Comparison of ENCODE assay signal across 19 cellular contexts in the genomic region with DNA sequence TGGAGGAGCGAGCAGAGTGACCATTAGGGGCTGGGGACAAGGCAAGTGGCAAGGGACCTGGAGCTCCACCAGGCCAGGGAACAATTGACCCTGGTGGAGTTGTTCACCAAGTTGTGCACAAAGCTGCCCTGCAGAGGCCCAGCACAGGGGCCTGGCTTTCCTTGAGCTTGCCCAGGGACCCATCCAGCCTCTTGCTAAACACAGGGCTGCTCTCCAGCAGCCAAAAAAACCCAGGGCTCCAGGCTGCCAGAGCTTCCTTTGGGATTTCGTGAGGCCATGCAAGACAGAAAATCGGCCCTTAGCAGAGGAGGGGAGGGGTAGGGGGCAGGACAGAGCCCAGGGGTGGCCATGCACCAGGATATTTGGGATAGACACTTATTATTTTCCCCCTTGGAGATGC. TPM values are rescaled to one million over a fixed set of nuclear protein-coding genes. Genes with fewer than 3 reads are reported as not detected.
DNase-seq lines count a peak whose midpoint lies in the region; ATAC-seq and TF ChIP-seq lines count a peak whose summit lies in the region.
"Had no signal": no experiment of that assay in that cellular context is flagged by ENCODE, and none has a peak within 500 bp of the region (broad histone marks: within the 10 kb centered on the region; RNA-seq: fewer than 3 reads in every experiment).

No MANE protein-coding gene starts in this region.

- no peaks in the 10 kb centered on the region for H3K27me3 Mint-ChIP-seq in endodermal cell (ENCODE audit: insufficient read depth)
- H3K27me3 Mint-ChIP-seq: activated CD4-positive, alpha-beta T cell treated with anti-CD3 and anti-CD28 coated beads for 36 hours; activated naive CD4-positive, alpha-beta T cell treated with anti-CD3 and anti-CD28 coated beads, Interleukin-2, amount 50 U/mL, for 24 hours; naive B cell had no signal

- 60% methylated on average over 3 of the region's 3 CpGs for WGBS in GM23248 (ENCODE audit: low coverage in 1 of 2, low lambda C conversion rate in 2 of 2, missing lambda C conversion rate in 2 of 2), 2 experiments
- 83 to 93% methylated on average over 3 of the region's 3 CpGs for WGBS in endodermal cell (ENCODE audit: insufficient coverage in 1 of 2, insufficient read length in 1 of 2), 2 experiments

- H3K27me3 ChIP-seq in GM23248 (replicated peaks; ENCODE audit: insufficient read depth) (no peaks in the 10 kb centered on the region), WERI-Rb-1 (ENCODE audit: insufficient read depth, low read depth, severe bottlenecking) (no peaks in the 10 kb centered on the region), endodermal cell (ENCODE audit: control insufficient read depth, insufficient read depth, low read length, poor library complexity, severe bottlenecking) (no peaks in the 10 kb centered on the region), skeletal muscle satellite cell (ENCODE audit: control insufficient read depth, insufficient read depth, low read length) (no peaks in the 10 kb centered on the region)
- H3K27me3 ChIP-seq: heart right ventricle had no signal

- no peak overlapping the region for H3K9ac ChIP-seq in GM23248
- H3K9ac ChIP-seq in endodermal cell (ENCODE audit: extremely low read depth, low read length, poor library complexity, severe bottlenecking): no peak overlapping the region
- H3K9ac ChIP-seq in skeletal muscle satellite cell (ENCODE audit: low read depth, low read length): no peak overlapping the region

- H4K20me1 ChIP-seq in GM23248 (ENCODE audit: insufficient read depth): no peaks in the 10 kb centered on the region

- peaks cover 35% of the 10 kb centered on the region for H3K4me1 Mint-ChIP-seq in endodermal cell

- no peak overlapping the region for H3K4me3 Mint-ChIP-seq in endodermal cell
- H3K4me3 Mint-ChIP-seq: activated CD4-positive, alpha-beta T cell treated with anti-CD3 and anti-CD28 coated beads for 36 hours; naive B cell had no signal

- no peaks in the 10 kb centered on the region for H3K79me2 ChIP-seq in GM23248 (ENCODE audit: insufficient read depth)

- H3K27ac ChIP-seq in GM23248 (no peak overlapping the region), WERI-Rb-1 (peak overlapping the region; percentile 69), endodermal cell (ENCODE audit: low read depth, low read length) (peak overlapping the region; percentile 71)
- H3K27ac ChIP-seq: SK-N-MC had no signal

- in situ Hi-C loops in GM23248 (cut with MboI): no loop called here

- no peaks in the 10 kb centered on the region for H3K36me3 ChIP-seq in GM23248 (ENCODE audit: low read depth)
- H3K36me3 ChIP-seq in WERI-Rb-1: peaks cover 55% of the 10 kb centered on the region
- no peaks in the 10 kb centered on the region for H3K36me3 ChIP-seq in endodermal cell (ENCODE audit: control insufficient read depth, insufficient read depth, low read length)
- H3K36me3 ChIP-seq in skeletal muscle satellite cell (ENCODE audit: insufficient read depth, low read length): no peaks in the 10 kb centered on the region
- H3K36me3 ChIP-seq: heart right ventricle, lower lobe of right lung had no signal

- H3F3A ChIP-seq in GM23248 (ENCODE audit: insufficient read depth): no peaks in the 10 kb centered on the region

- no peak overlapping the region for H3K4me3 ChIP-seq in GM23248
- H3K4me3 ChIP-seq in WERI-Rb-1 (ENCODE audit: low read depth, low read length): no peak overlapping the region
- H3K4me3 ChIP-seq in endodermal cell (ENCODE audit: low read length): no peak overlapping the region
- no peak overlapping the region for H3K4me3 ChIP-seq in skeletal muscle satellite cell (ENCODE audit: low read length)
- H3K4me3 ChIP-seq: heart right ventricle, lower lobe of right lung, SK-N-MC had no signal

- peaks cover 14% of the 10 kb centered on the region for H3K4me1 ChIP-seq in GM23248 (ENCODE audit: insufficient read depth)
- peaks cover 16% of the 10 kb centered on the region for H3K4me1 ChIP-seq in endodermal cell (ENCODE audit: control insufficient read depth, insufficient read depth, low read length)
- H3K4me1 ChIP-seq in skeletal muscle satellite cell (ENCODE audit: control insufficient read depth, insufficient read depth, low read length): peaks cover 51% of the 10 kb centered on the region

- no peak overlapping the region for H2AFZ ChIP-seq in GM23248

- ATAC-seq in Right ventricle myocardium superior (ENCODE audit: poor library complexity): no peak

- intact Hi-C loops in Right ventricle myocardium superior (cut with DNase I): no loop called here

- no peaks in the 10 kb centered on the region for H3K9me3 Mint-ChIP-seq in endodermal cell
- H3K9me3 Mint-ChIP-seq: activated naive CD4-positive, alpha-beta T cell treated with anti-CD3 and anti-CD28 coated beads, Interleukin-2, amount 50 U/mL, for 24 hours; naive B cell had no signal

- H3K36me3 Mint-ChIP-seq in endodermal cell (ENCODE audit: low read depth): peaks cover 6% of the 10 kb centered on the region
- H3K36me3 Mint-ChIP-seq: activated naive CD4-positive, alpha-beta T cell treated with anti-CD3 and anti-CD28 coated beads, Interleukin-2, amount 50 U/mL, for 24 hours; naive B cell had no signal

- DNase-seq in GM23248 (peak; percentile 18), WERI-Rb-1 (no peak), endodermal cell (no peak), NCI-H2029 treated with DMSO at 0.1 percent for 48 hours (lab: John Stamatoyannopoulos, UW) (no peak), Right ventricle myocardium superior (no peak), cerebellar cortex (ENCODE audit: low spot score) (no peak)
- DNase-seq: effector memory CD4-positive, alpha-beta T cell; GDM1; heart right ventricle; Karpas-422; lower lobe of right lung; naive B cell; NCI-H2171; NCI-H748 treated with DMSO at 0.1 percent for 48 hours; substantia nigra had no signal

- no peaks in the 10 kb centered on the region for H3K9me2 ChIP-seq in GM23248 (ENCODE audit: insufficient read depth)

- no peak overlapping the region for H3K4me2 ChIP-seq in GM23248 (ENCODE audit: unreplicated experiment)
- H3K4me2 ChIP-seq in skeletal muscle satellite cell (ENCODE audit: low read length): peak overlapping the region; percentile 32

- H3K9me3 ChIP-seq in GM23248 (ENCODE audit: low read depth): no peaks in the 10 kb centered on the region
- H3K9me3 ChIP-seq in WERI-Rb-1 (ENCODE audit: severe bottlenecking): no peaks in the 10 kb centered on the region
- no peaks in the 10 kb centered on the region for H3K9me3 ChIP-seq in endodermal cell (ENCODE audit: control insufficient read depth, low read length)
- H3K9me3 ChIP-seq in skeletal muscle satellite cell (replicated peaks; ENCODE audit: low read length): no peaks in the 10 kb centered on the region
- H3K9me3 ChIP-seq: heart right ventricle, lower lobe of right lung had no signal

- no peak for TF ChIP-seq CTCF in WERI-Rb-1 (IDR thresholded peaks at IDR 0.05; ENCODE audit: low read depth, low read length)
- TF ChIP-seq CTCF in endodermal cell (conservative IDR thresholded peaks at IDR 0.05): no peak

- H3K27ac Mint-ChIP-seq in endodermal cell: no peak overlapping the region

RNA-seq across cellular contexts. Expression of a gene that starts 32.6 kb away (rescaled TPM):
- 6.3 and 8.9 TPM in 2 replicates for total RNA-seq in GM23248 (2014; rRNA removed; shearing (Covaris generic))
- polyA plus RNA-seq in GM23248 (2016; fragmentation: Nextera tagmentation; extraction: Ambion mirVana): 1.3 TPM in 2 replicates
- total RNA-seq in endodermal cell (10 to 100 TPM; 29.1 to 39.6 TPM), Right ventricle myocardium superior (1.5 TPM)
- polyA plus RNA-seq in endodermal cell (2013, experiment 1 of 2): 35.6 TPM
- polyA plus RNA-seq in endodermal cell (2013, experiment 2 of 2): 29.0 TPM
- 27.9 and 28.6 TPM in 2 replicates for total RNA-seq in skeletal muscle satellite cell (2012; rRNA removed)

RNA-seq across cellular contexts. Expression of a gene that starts 57.0 kb away (rescaled TPM):
- total RNA-seq in GM23248 (2014; rRNA removed; shearing (Covaris generic)): 21.9 and 22.5 TPM in 2 replicates
- polyA plus RNA-seq in GM23248 (2016; fragmentation: Nextera tagmentation; extraction: Ambion mirVana): 29.7 and 34.3 TPM in 2 replicates
- total RNA-seq in endodermal cell (10 to 100 TPM; 59.1 to 74.7 TPM), Right ventricle myocardium superior (24.3 TPM)
- polyA plus RNA-seq in endodermal cell (2013, experiment 1 of 2): 96.3 TPM
- polyA plus RNA-seq in endodermal cell (2013, experiment 2 of 2): 78.8 TPM
- total RNA-seq in skeletal muscle satellite cell (2012; rRNA removed): 23.6 and 25.9 TPM in 2 replicates
